Comparison of ENCODE assay signal across 10 cellular contexts in genomic region chr16:79768594-79768993, GRCh38.
DNase-seq lines count a peak whose midpoint lies in the region; ATAC-seq and TF ChIP-seq lines count a peak whose summit lies in the region.
"Had no signal": no experiment of that assay in that cellular context is flagged by ENCODE, and none has a peak within 500 bp of the region (broad histone marks: within the 10 kb centered on the region; RNA-seq: fewer than 3 reads in every experiment).

No MANE protein-coding gene starts in this region.

- H3K27ac Mint-ChIP-seq in activated naive CD4-positive, alpha-beta T cell treated with anti-CD3 and anti-CD28 coated beads, Interleukin-2, amount 50 U/mL, for 24 hours, result no peak overlapping the region
- H3K27ac Mint-ChIP-seq in nephron progenitor cell, result peak overlapping the region; percentile 77
- H3K27ac Mint-ChIP-seq in endothelial cell (ENCODE audit: unreplicated experiment), result no peak overlapping the region

- no peaks in the 10 kb centered on the region for H3K36me3 ChIP-seq in urinary bladder (ENCODE audit: insufficient read depth)
- H3K36me3 ChIP-seq: BE2C had no signal

- H3K27me3 Mint-ChIP-seq in activated naive CD4-positive, alpha-beta T cell treated with anti-CD3 and anti-CD28 coated beads, Interleukin-2, amount 50 U/mL, for 24 hours, result peaks cover 17% of the 10 kb centered on the region
- H3K27me3 Mint-ChIP-seq in nephron progenitor cell (ENCODE audit: low read depth, poor library complexity) (peaks cover 9% of the 10 kb centered on the region), endothelial cell (ENCODE audit: unreplicated experiment) (peaks cover 4% of the 10 kb centered on the region)

- no peak overlapping the region for H3K4me3 ChIP-seq in urinary bladder (ENCODE audit: low read depth, low read length)

- H3K4me3 Mint-ChIP-seq in activated naive CD4-positive, alpha-beta T cell treated with anti-CD3 and anti-CD28 coated beads, Interleukin-2, amount 50 U/mL, for 24 hours, result peak overlapping the region; percentile 15
- H3K4me3 Mint-ChIP-seq in nephron progenitor cell (peak overlapping the region; percentile 89), endothelial cell (ENCODE audit: unreplicated experiment) (no peak overlapping the region)

- H3K36me3 Mint-ChIP-seq in activated naive CD4-positive, alpha-beta T cell treated with anti-CD3 and anti-CD28 coated beads, Interleukin-2, amount 50 U/mL, for 24 hours, result no peaks in the 10 kb centered on the region
- H3K36me3 Mint-ChIP-seq in nephron progenitor cell (ENCODE audit: low read depth), result no peaks in the 10 kb centered on the region
- H3K36me3 Mint-ChIP-seq in endothelial cell (ENCODE audit: low read depth, unreplicated experiment), result no peaks in the 10 kb centered on the region

- no peak for ATAC-seq in GM21528 (IDR thresholded peaks at IDR 0.05; ENCODE audit: low FRiP score, unreplicated experiment)

- H3K4me1 ChIP-seq in urinary bladder (ENCODE audit: insufficient read depth), result peaks cover 5% of the 10 kb centered on the region
- H3K4me1 ChIP-seq: BE2C had no signal

- H3K27ac ChIP-seq in epithelial cell of prostate (peak overlapping the region; percentile 50), urinary bladder (ENCODE audit: low read depth) (peak overlapping the region; percentile 80)

- WGBS in urinary bladder, result 24% methylated on average over 3 of the region's 3 CpGs

- no peak for TF ChIP-seq CTCF in nephron progenitor cell (IDR thresholded peaks at IDR 0.05)
- TF ChIP-seq CTCF in endothelial cell (IDR thresholded peaks at IDR 0.05; ENCODE audit: unreplicated experiment), result no peak

- DNase-seq in activated naive CD4-positive, alpha-beta T cell (lab: John Stamatoyannopoulos, UW), result no peak
- no peak for DNase-seq in epithelial cell of prostate (ENCODE audit: low read depth, low spot score)
- no peak for DNase-seq in nephron progenitor cell
- no peak for DNase-seq in endothelial cell (ENCODE audit: low spot score)
- no peak for DNase-seq in activated CD4-positive, alpha-beta T cell treated with anti-CD3 and anti-CD28 coated beads for 48 hours
- DNase-seq: BE2C, NCI-H2107 had no signal

- H3K4me1 Mint-ChIP-seq in activated naive CD4-positive, alpha-beta T cell treated with anti-CD3 and anti-CD28 coated beads, Interleukin-2, amount 50 U/mL, for 24 hours, result peaks cover 11% of the 10 kb centered on the region
- peaks cover 58% of the 10 kb centered on the region for H3K4me1 Mint-ChIP-seq in nephron progenitor cell
- H3K4me1 Mint-ChIP-seq in endothelial cell (ENCODE audit: unreplicated experiment), result peaks cover 24% of the 10 kb centered on the region

- no peaks in the 10 kb centered on the region for H3K9me3 Mint-ChIP-seq in activated naive CD4-positive, alpha-beta T cell treated with anti-CD3 and anti-CD28 coated beads, Interleukin-2, amount 50 U/mL, for 24 hours
- H3K9me3 Mint-ChIP-seq in nephron progenitor cell, result no peaks in the 10 kb centered on the region
- no peaks in the 10 kb centered on the region for H3K9me3 Mint-ChIP-seq in endothelial cell (ENCODE audit: unreplicated experiment)
